Comparison of ENCODE assay signal across 6 cellular contexts in genomic region chr20:17326096-17326495, GRCh38.
"Had no signal": no experiment of that assay in that cellular context is flagged by ENCODE, and none has a peak within 500 bp of the region (broad histone marks: within the 10 kb centered on the region; RNA-seq: fewer than 3 reads in every experiment).

No MANE protein-coding gene starts in this region.

- H3K27ac ChIP-seq: HL-60 had no signal

- H3K9me3 Mint-ChIP-seq: IgD-negative memory B cell had no signal

- H3K36me3 Mint-ChIP-seq: IgD-negative memory B cell had no signal

- ATAC-seq: HepG2, K562 had no signal

- DNase-seq: IMR-90 had no signal

- FAIRE-seq: HepG2, HTR-8/SVneo, K562 had no signal

- H3K27ac Mint-ChIP-seq: IgD-negative memory B cell had no signal

- H3K4me3 ChIP-seq: K562 had no signal

- H3K4me1 Mint-ChIP-seq: IgD-negative memory B cell had no signal

- H3K4me3 Mint-ChIP-seq: IgD-negative memory B cell had no signal
